ENCODE assay signal across 8 cellular contexts in the genomic region with DNA sequence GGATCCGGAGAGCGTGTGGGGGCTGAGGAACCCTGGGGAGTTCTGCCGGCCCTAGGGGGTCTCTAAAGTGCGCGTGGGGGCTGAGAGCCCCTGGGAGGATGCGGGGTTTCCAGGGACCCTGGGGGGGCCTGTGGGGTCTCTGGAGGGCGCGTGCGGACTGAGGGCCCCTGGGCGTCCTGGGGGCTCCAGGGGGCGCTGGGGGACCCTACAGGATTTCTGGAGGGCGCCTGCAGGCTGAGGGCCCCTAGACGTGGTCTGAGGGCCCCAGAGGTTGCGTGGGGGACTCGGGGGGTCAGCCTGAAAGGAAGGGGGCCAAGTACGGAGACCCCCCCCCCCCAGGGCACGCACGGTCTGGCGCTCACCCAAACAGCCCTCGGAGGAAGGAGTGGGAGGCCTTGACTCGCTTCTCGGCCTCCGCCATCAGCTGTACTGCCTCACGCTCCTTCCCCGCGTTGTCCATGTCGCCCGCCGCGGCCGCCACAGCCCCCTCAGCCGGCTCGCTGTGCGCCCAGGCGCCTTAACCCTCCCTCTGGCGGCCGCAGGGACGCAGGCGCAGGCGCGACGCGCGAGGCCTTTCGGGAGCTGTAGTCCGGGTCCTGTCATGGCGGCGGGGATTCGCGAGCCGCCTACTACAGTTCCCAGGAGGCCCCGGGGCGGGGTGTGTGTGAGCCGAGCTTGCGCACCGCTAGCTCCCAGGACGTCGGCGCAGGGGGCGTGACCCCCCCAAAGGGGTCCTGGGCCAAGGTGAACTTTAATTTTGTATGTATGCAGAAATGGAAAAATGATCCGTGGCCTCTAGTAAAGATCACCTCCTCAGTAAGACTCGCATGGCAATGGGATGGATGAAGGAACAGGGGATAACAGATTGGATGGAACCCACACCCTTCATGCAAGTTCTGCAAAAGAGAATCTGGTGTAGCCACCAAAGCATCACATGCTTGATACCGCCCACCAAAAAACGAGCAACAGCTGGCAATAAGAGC. TPM values are rescaled to one million over a fixed set of nuclear protein-coding genes. Genes with fewer than 3 reads are reported as not detected.
DNase-seq lines count a peak whose midpoint lies in the region; ATAC-seq and TF ChIP-seq lines count a peak whose summit lies in the region.

A gene (minus strand): TSS at position 546 of the 983 bp plus-strand sequence. CDS start 86 bp downstream, at position 460.

- H3K36me3 ChIP-seq in adrenal gland (replicated peaks in 1 of 2) (no peaks in the 10 kb centered on the region), upper lobe of left lung (no peaks in the 10 kb centered on the region)

- H3K4me3 ChIP-seq in adrenal gland (peak within 1 kb of the TSS; percentile 85 to 98 (median 94)), upper lobe of left lung (peak within 1 kb of the TSS; percentile 59 to 95 (median 88))

- DNase-seq in NCI-H146 (lab: John Stamatoyannopoulos, UW) (peak; percentile 96), T-cell (peak; percentile 84 to 96 (median 91)), adrenal gland (peak; percentile 93 to 97 (median 95)), left cardiac atrium (peak; percentile 98), posterior vena cava (ENCODE audit: low spot score) (peak; percentile 99), upper lobe of left lung (peak; percentile 97 to 99)

- H3K4me1 Mint-ChIP-seq in T-cell: peaks cover 37 to 62% (median 40%) of the 10 kb centered on the region in 3 donors

- H3K27me3 ChIP-seq in adrenal gland (no peaks in the 10 kb centered on the region), upper lobe of left lung (no peaks in the 10 kb centered on the region)

- H3K27ac ChIP-seq in adrenal gland (peak within 1 kb of the TSS; percentile 83 to 92 (median 91)), upper lobe of left lung (peak within 1 kb of the TSS; percentile 87 to 96 (median 93))

- POLR2A ChIA-PET in T-cell (lab: Charles Lee): interaction anchor here (0.6 to 2.6 kb wide), 7 partner anchors 14 to 824 kb away, joined by 3 to 17 read pairs (median 3); a partner anchor contains a TSS

- WGBS in adrenal gland, 4 donors: 1 to 3% (median 1%) methylated on average over 19 to 64 of the region's 64 CpGs
- 0 to 1% methylated on average over 28 to 31 of the region's 64 CpGs for WGBS in upper lobe of left lung, 2 donors

- no peaks in the 10 kb centered on the region for H3K36me3 Mint-ChIP-seq in T-cell

- no peaks in the 10 kb centered on the region for H3K9me3 ChIP-seq in adrenal gland (replicated peaks in 1 of 3)
- no peaks in the 10 kb centered on the region for H3K9me3 ChIP-seq in upper lobe of left lung

- peak in 1 of 4 donors; percentile 33 for TF ChIP-seq EP300 in upper lobe of left lung (IDR thresholded peaks at IDR 0.05)

- no peaks in the 10 kb centered on the region for H3K9me3 Mint-ChIP-seq in T-cell

- ATAC-seq in HG02884 (IDR thresholded peaks at IDR 0.05; ENCODE audit: unreplicated experiment) (peak; percentile 94), T-cell (replicated peaks in 1 of 4) (peak; percentile 99), left cardiac atrium (peak; percentile 99), upper lobe of left lung (ENCODE audit: low FRiP score in 2 of 2) (peak; percentile 99 to 100)

- H3K4me3 Mint-ChIP-seq in T-cell: peak within 1 kb of the TSS; percentile 89 to 93 (median 91)

- peak; percentile 43 to 91 (median 67) for TF ChIP-seq CTCF in adrenal gland (IDR thresholded peaks at IDR 0.05)
- peak; percentile 60 to 96 (median 93) for TF ChIP-seq CTCF in upper lobe of left lung (IDR thresholded peaks at IDR 0.05)

- peak within 1 kb of the TSS; percentile 36 to 68 for H3K27ac Mint-ChIP-seq in T-cell

- peaks cover 0 to 6% of the 10 kb centered on the region in 2 donors for H3K27me3 Mint-ChIP-seq in T-cell

- intact Hi-C loops in adrenal gland (cut with DNase I): loop anchor here in 1 of 2 donors (10.0 kb wide), 1 partner anchor 56 kb away; a partner anchor contains a TSS
- intact Hi-C loops in left cardiac atrium (cut with DNase I): no loop called here
- intact Hi-C loops in posterior vena cava (cut with DNase I): no loop called here

- TF ChIP-seq POLR2A in GM15510 (IDR thresholded peaks at IDR 0.05; ENCODE audit: borderline replicate concordance, extremely low read depth, insufficient read length) (peak; percentile 81), adrenal gland (IDR thresholded peaks at IDR 0.05) (peak; percentile 89 to 95), upper lobe of left lung (IDR thresholded peaks at IDR 0.05) (peak in 3 of 4 donors; percentile 80 to 93 (median 90))

- CTCF ChIA-PET in T-cell (lab: Charles Lee): interaction anchor here (0.6 to 2.3 kb wide), 8 partner anchors 10 to 186 kb away, joined by 3 to 38 read pairs (median 4); a partner anchor contains a TSS

- peaks cover 18 to 33% of the 10 kb centered on the region in 2 donors for H3K4me1 ChIP-seq in adrenal gland (replicated peaks in 1 of 2)
- peaks cover 13 to 17% (median 14%) of the 10 kb centered on the region in 4 donors for H3K4me1 ChIP-seq in upper lobe of left lung

RNA-seq across cellular contexts. Expression of the gene that starts here (rescaled TPM):
- 10 to 100 TPM; 10.4 to 14.6 (median 12.2) TPM for total RNA-seq in T-cell
- total RNA-seq in adrenal gland: 10 to 100 TPM; 13.8 to 24.8 (median 20.2) TPM
- 10 to 100 TPM; 11.8 to 26.8 (median 17.0) TPM for polyA plus RNA-seq in adrenal gland
- 1 to 10 TPM; 4.9 to 7.2 TPM for total RNA-seq in left cardiac atrium
- total RNA-seq in posterior vena cava: 10 to 100 TPM in 1 of 2 donors, 1 to 10 TPM in 1; 9.9 to 11.0 TPM
- 10 to 100 TPM in 5 of 6 donors, 1 to 10 TPM in 1; 9.7 to 27.7 (median 11.1) TPM for total RNA-seq in upper lobe of left lung

Comparison
In these comparisons a context has a peak if more than half of its experiments do, and no peak if none do; other contexts are left out.
1. Peak in every context shown above with its lines: DNase-seq, ATAC-seq, H3K4me3 ChIP-seq and H3K27ac ChIP-seq.